ENCODE assay signal across 17 cellular contexts in the genomic region with DNA sequence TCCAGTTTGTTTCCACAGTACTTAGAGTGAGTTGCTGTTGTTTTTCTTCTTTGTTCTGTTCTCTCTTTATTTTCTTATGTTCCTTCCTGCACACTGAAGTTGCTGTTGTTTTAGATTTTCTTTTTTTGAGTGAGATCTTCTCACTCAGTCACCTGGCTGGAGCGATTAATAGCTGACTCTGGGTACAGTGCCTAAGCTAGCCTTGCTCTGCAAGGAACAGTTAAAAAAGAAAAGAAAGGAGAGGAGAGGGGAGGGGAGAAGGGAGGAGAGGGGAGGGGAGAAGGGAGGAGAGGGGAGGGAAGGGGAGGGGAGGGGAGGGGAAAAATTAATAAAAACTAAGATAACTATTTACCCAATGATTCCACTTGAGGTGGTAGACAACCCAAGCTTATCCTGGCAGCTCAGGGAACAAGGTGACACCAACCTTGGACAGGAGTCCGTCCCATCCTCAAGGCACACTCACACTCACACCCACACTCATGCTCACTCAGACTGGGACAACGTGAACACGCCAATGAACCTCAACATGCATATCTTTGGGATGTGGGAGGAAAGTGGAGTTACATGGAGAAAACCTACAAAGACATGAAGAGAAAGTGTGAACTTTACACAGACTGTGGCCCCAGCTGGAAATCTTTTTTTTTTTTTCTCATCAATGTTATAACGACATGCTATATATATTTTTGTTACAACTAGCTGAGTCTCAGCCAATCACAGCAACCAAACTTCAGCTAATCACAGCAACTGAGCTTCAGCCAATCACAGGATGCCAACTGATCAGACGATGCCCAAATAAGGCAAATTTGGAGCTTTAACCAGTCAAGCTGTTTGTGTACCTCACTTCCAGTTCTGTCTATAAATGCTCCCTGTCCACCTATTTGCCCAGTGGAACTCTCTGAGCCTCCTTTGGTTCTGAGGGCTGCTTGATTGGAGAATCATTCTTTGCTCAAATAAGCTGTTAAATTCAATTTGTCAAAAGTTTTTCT.
DNase-seq lines count a peak whose midpoint lies in the region; ATAC-seq and TF ChIP-seq lines count a peak whose summit lies in the region.
"Had no signal": no experiment of that assay in that cellular context is flagged by ENCODE, and none has a peak within 500 bp of the region (broad histone marks: within the 10 kb centered on the region; RNA-seq: fewer than 3 reads in every experiment).

No MANE protein-coding gene starts in this region.

- DNase-seq in H9 (no peak), OCI-M1 (lab: John Stamatoyannopoulos, UW) (peak; percentile 22), endodermal cell (no peak), osteoblast (ENCODE audit: insufficient read length, low spot score, missing footprints) (no peak)
- DNase-seq in activated CD8-positive, alpha-beta memory T cell treated with anti-CD3 and anti-CD28 coated beads for 24 hours = no peak
- DNase-seq in activated CD8-positive, alpha-beta T cell treated with anti-CD3 and anti-CD28 coated beads, Interleukin-2, amount 10 ng/mL, durations not matched to agents 7 days and 5 days = no peak
- DNase-seq: AML-193, DMS79 treated with DMSO at 0.1 percent for 48 hours, H7, NCI-H1105, NCI-H510A, NCI-H748 treated with DMSO at 0.1 percent for 48 hours, SHP77, SK-N-SH had no signal

- POLR2A ChIA-PET in activated CD8-positive, alpha-beta T cell treated with anti-CD3 and anti-CD28 coated beads, Interleukin-2, amount 10 ng/mL, durations not matched to agents 7 days and 5 days (lab: Charles Lee) = interaction anchor here (0.6 to 1.5 kb wide), 2 partner anchors 10 to 17 kb away, joined by 4 to 5 read pairs; no protein-coding TSS in a partner anchor

- no peak overlapping the region for H2BK5ac ChIP-seq in H9 (ENCODE audit: insufficient read length, low read length)

- H3K79me1 ChIP-seq in H9 (ENCODE audit: insufficient read depth, low read depth, low read length, poor library complexity, severe bottlenecking) = no peaks in the 10 kb centered on the region

- H2BK120ac ChIP-seq in H9 (ENCODE audit: low read depth, low read length, poor library complexity, severe bottlenecking) = no peak overlapping the region

- H3K36me3 Mint-ChIP-seq in H9 (ENCODE audit: insufficient read depth in 1 of 3, low read depth in 3 of 3) (no peaks in the 10 kb centered on the region), endodermal cell (ENCODE audit: low read depth) (no peaks in the 10 kb centered on the region)
- peaks cover 3% of the 10 kb centered on the region for H3K36me3 Mint-ChIP-seq in activated CD8-positive, alpha-beta T cell treated with anti-CD3 and anti-CD28 coated beads, Interleukin-2, amount 10 ng/mL, durations not matched to agents 7 days and 5 days (ENCODE audit: low read depth)

- H3K4ac ChIP-seq in H9 (ENCODE audit: low read depth, low read length) = no peak overlapping the region

- H3K27ac Mint-ChIP-seq in H9 (peak overlapping the region; percentile 17 to 84 (median 25); a peak in 6 of 7 replicates), endodermal cell (peak overlapping the region; percentile 65)
- H3K27ac Mint-ChIP-seq in activated CD8-positive, alpha-beta T cell treated with anti-CD3 and anti-CD28 coated beads, Interleukin-2, amount 10 ng/mL, durations not matched to agents 7 days and 5 days = no peak overlapping the region

- no peak overlapping the region for H2AK5ac ChIP-seq in H9 (ENCODE audit: insufficient read length, low read length)

- WGBS in H9 (ENCODE audit: extremely low coverage, insufficient read length, low lambda C conversion rate) = no CpG with 5 or more reads among the region's 6 CpGs
- 94 to 97% methylated on average over 3 to 6 of the region's 6 CpGs for WGBS in endodermal cell (ENCODE audit: insufficient coverage in 1 of 2, insufficient read length in 1 of 2), 2 experiments

- no peak overlapping the region for H2BK12ac ChIP-seq in H9 (ENCODE audit: insufficient read length, low read depth, low read length)

- no peak overlapping the region for H3K56ac ChIP-seq in H9 (ENCODE audit: insufficient read length, low read depth, low read length)

- H3K4me1 ChIP-seq in H9 (ENCODE audit: insufficient read depth, low read length) = 0 out of 2 replicates have a peak, but pooled peaks cover 2% of the 10 kb centered on the region
- H3K4me1 ChIP-seq in endodermal cell (ENCODE audit: control insufficient read depth, insufficient read depth, low read length) = peaks cover 9% of the 10 kb centered on the region
- H3K4me1 ChIP-seq in osteoblast (ENCODE audit: insufficient read depth, low read length) = peaks cover 18% of the 10 kb centered on the region

- H3K27me3 ChIP-seq in H9 (ENCODE audit: insufficient read depth, low read length) = no peaks in the 10 kb centered on the region
- H3K27me3 ChIP-seq in endodermal cell (ENCODE audit: control insufficient read depth, insufficient read depth, low read length, poor library complexity, severe bottlenecking) = no peaks in the 10 kb centered on the region
- H3K27me3 ChIP-seq in osteoblast (ENCODE audit: insufficient read depth, low read length) = no peaks in the 10 kb centered on the region

- CTCF ChIA-PET in activated CD8-positive, alpha-beta T cell treated with anti-CD3 and anti-CD28 coated beads, Interleukin-2, amount 10 ng/mL, durations not matched to agents 7 days and 5 days (lab: Charles Lee) = interaction anchor here (0.6 to 4.0 kb wide), 5 partner anchors 15 to 447 kb away, joined by 3 to 24 read pairs (median 4); no protein-coding TSS in a partner anchor

- no peak for TF ChIP-seq CTCF in H9 (conservative IDR thresholded peaks at IDR 0.05)
- TF ChIP-seq CTCF in endodermal cell (conservative IDR thresholded peaks at IDR 0.05) = no peak
- no peak for TF ChIP-seq CTCF in osteoblast (IDR thresholded peaks at IDR 0.05; ENCODE audit: extremely low read depth, low read depth, low read length)

- no peak overlapping the region for H3T11ph ChIP-seq in H9 (ENCODE audit: low read length)

- H3K23me2 ChIP-seq in H9 (ENCODE audit: insufficient read length, low read depth, low read length, poor library complexity, severe bottlenecking) = no peaks in the 10 kb centered on the region

- H3K4me1 Mint-ChIP-seq in H9 = peaks cover 16% of the 10 kb centered on the region in 2 experiments
- peaks cover 24% of the 10 kb centered on the region for H3K4me1 Mint-ChIP-seq in endodermal cell
- peaks cover 25% of the 10 kb centered on the region for H3K4me1 Mint-ChIP-seq in activated CD8-positive, alpha-beta T cell treated with anti-CD3 and anti-CD28 coated beads, Interleukin-2, amount 10 ng/mL, durations not matched to agents 7 days and 5 days (ENCODE audit: low read depth)

- H3K14ac ChIP-seq in H9 (ENCODE audit: insufficient read depth, low read length) = no peak overlapping the region

- H4K5ac ChIP-seq in H9 (ENCODE audit: insufficient read length, low read depth, low read length) = peak overlapping the region; percentile 50

- H3K9me3 Mint-ChIP-seq in H9 (no peaks in the 10 kb centered on the region), endodermal cell (no peaks in the 10 kb centered on the region)
- no peaks in the 10 kb centered on the region for H3K9me3 Mint-ChIP-seq in activated CD8-positive, alpha-beta T cell treated with anti-CD3 and anti-CD28 coated beads, Interleukin-2, amount 10 ng/mL, durations not matched to agents 7 days and 5 days (ENCODE audit: insufficient read depth)

- H3K9ac ChIP-seq in H9 (ENCODE audit: extremely low read depth, insufficient read length, low read length) (no peak overlapping the region), endodermal cell (ENCODE audit: extremely low read depth, low read length, poor library complexity, severe bottlenecking) (no peak overlapping the region)
- H3K9ac ChIP-seq: SK-N-SH had no signal

- H3K9me3 ChIP-seq in H9 (ENCODE audit: control insufficient read depth, low read depth, low read length) (no peaks in the 10 kb centered on the region), endodermal cell (ENCODE audit: control insufficient read depth, low read length) (no peaks in the 10 kb centered on the region), osteoblast (ENCODE audit: low read depth, low read length) (no peaks in the 10 kb centered on the region)
- H3K9me3 ChIP-seq: SK-N-SH had no signal

- H2BK15ac ChIP-seq in H9 (ENCODE audit: low read depth, low read length) = no peak overlapping the region

- H4K20me1 ChIP-seq in H9 (ENCODE audit: control insufficient read depth, insufficient read depth, insufficient read length) (no peaks in the 10 kb centered on the region), osteoblast (ENCODE audit: insufficient read depth, low read length) (no peaks in the 10 kb centered on the region)

- H3K23ac ChIP-seq in H9 (ENCODE audit: insufficient read length, low read depth, low read length) = no peak overlapping the region

- H3K4me3 ChIP-seq in endodermal cell (ENCODE audit: low read length) = no peak overlapping the region
- no peak overlapping the region for H3K4me3 ChIP-seq in osteoblast (ENCODE audit: insufficient read depth, low read length)

- H3K79me2 ChIP-seq in H9 (ENCODE audit: insufficient read depth, low read length) (no peaks in the 10 kb centered on the region), osteoblast (ENCODE audit: insufficient read depth, low read length) (no peaks in the 10 kb centered on the region)

- ATAC-seq in GM21737 (IDR thresholded peaks at IDR 0.05; ENCODE audit: unreplicated experiment) (no peak), GM21619 (IDR thresholded peaks at IDR 0.05; ENCODE audit: unreplicated experiment) (no peak)
- ATAC-seq in activated CD8-positive, alpha-beta T cell treated with anti-CD3 and anti-CD28 coated beads, Interleukin-2, amount 10 ng/mL, durations not matched to agents 7 days and 5 days = no peak

- H3K36me3 ChIP-seq in endodermal cell (ENCODE audit: control insufficient read depth, insufficient read depth, low read length) = no peaks in the 10 kb centered on the region
- no peaks in the 10 kb centered on the region for H3K36me3 ChIP-seq in osteoblast (ENCODE audit: insufficient read depth, low read length)

- no peak overlapping the region for H2AFZ ChIP-seq in H9 (ENCODE audit: low read length)
- H2AFZ ChIP-seq in osteoblast (ENCODE audit: low read length) = peak overlapping the region; percentile 40

- peak overlapping the region; percentile 27 for H3K18ac ChIP-seq in H9 (ENCODE audit: insufficient read length, low read depth, low read length)

- no peak overlapping the region for H3K4me2 ChIP-seq in H9 (ENCODE audit: insufficient read depth, insufficient read length, low read length)
- no peak overlapping the region for H3K4me2 ChIP-seq in osteoblast (ENCODE audit: insufficient read depth, low read length)
- H3K4me2 ChIP-seq: SK-N-SH had no signal

- H3K27me3 Mint-ChIP-seq in H9 (ENCODE audit: low read depth) (no peaks in the 10 kb centered on the region), endodermal cell (ENCODE audit: insufficient read depth) (no peaks in the 10 kb centered on the region)
- H3K27me3 Mint-ChIP-seq in activated CD8-positive, alpha-beta T cell treated with anti-CD3 and anti-CD28 coated beads, Interleukin-2, amount 10 ng/mL, durations not matched to agents 7 days and 5 days (ENCODE audit: low read depth) = no peaks in the 10 kb centered on the region

- H3K27ac ChIP-seq in H9 (ENCODE audit: insufficient read length, low read depth, low read length) (no peak overlapping the region), endodermal cell (ENCODE audit: low read depth, low read length) (no peak overlapping the region), osteoblast (ENCODE audit: low read depth, low read length) (no peak overlapping the region)

- H2BK20ac ChIP-seq in H9 (ENCODE audit: low read depth, low read length, poor library complexity, severe bottlenecking) = no peak overlapping the region

- no peak overlapping the region for H4K91ac ChIP-seq in H9 (ENCODE audit: insufficient read length, low read depth, low read length)

- H3K4me3 Mint-ChIP-seq in H9 (no peak overlapping the region), endodermal cell (no peak overlapping the region)
- H3K4me3 Mint-ChIP-seq in activated CD8-positive, alpha-beta T cell treated with anti-CD3 and anti-CD28 coated beads, Interleukin-2, amount 10 ng/mL, durations not matched to agents 7 days and 5 days = no peak overlapping the region
- H3K4me3 Mint-ChIP-seq: CD14-positive monocyte had no signal

- no peak overlapping the region for H4K8ac ChIP-seq in H9 (replicated peaks; ENCODE audit: insufficient read length, low read depth, low read length)
